ENCODE assay signal across 23 cellular contexts in the genomic region with DNA sequence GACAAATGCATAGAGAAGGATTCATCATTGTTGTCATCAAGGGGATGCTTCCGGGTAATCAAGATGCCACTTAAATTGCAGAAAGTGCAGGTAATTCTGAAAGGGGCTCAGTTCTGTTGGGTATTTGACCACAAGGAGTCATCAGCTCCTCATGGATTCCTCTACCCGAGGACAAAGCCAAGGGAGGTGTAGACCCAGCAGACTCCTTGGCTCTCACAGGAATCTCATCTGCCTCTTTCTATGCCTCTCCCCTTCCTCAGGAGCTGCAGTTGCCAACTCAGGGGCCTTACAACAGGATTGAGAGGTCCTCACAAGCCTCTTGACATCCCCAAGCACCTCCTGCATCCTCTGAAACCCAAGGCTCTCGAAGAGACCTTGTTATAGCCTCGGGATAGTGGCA. TPM values are rescaled to one million over a fixed set of nuclear protein-coding genes. Genes with fewer than 3 reads are reported as not detected.
DNase-seq lines count a peak whose midpoint lies in the region; ATAC-seq, FAIRE-seq and TF ChIP-seq lines count a peak whose summit lies in the region.
"Had no signal": no experiment of that assay in that cellular context is flagged by ENCODE, and none has a peak within 500 bp of the region (broad histone marks: within the 10 kb centered on the region; RNA-seq: fewer than 3 reads in every experiment).

No MANE protein-coding gene starts in this region.

- H3K4me1 Mint-ChIP-seq in astrocyte (ENCODE audit: low read depth, unreplicated experiment) = peaks cover 24% of the 10 kb centered on the region
- H3K4me1 Mint-ChIP-seq in stimulated activated naive CD8-positive, alpha-beta T cell treated with anti-CD3 and anti-CD28 coated beads, Interleukin-15, amount 100 ng/mL, for 72 hours = no peaks in the 10 kb centered on the region
- H3K4me1 Mint-ChIP-seq: T-helper 17 cell had no signal

- peak overlapping the region; percentile 64 for H3K27ac Mint-ChIP-seq in astrocyte (ENCODE audit: unreplicated experiment)
- H3K27ac Mint-ChIP-seq in stimulated activated naive CD8-positive, alpha-beta T cell treated with anti-CD3 and anti-CD28 coated beads, Interleukin-15, amount 100 ng/mL, for 72 hours = no peak overlapping the region
- H3K27ac Mint-ChIP-seq: T-helper 17 cell had no signal

- peak; percentile 53 for TF ChIP-seq RAD21 in Ishikawa (IDR thresholded peaks at IDR 0.05; ENCODE audit: low read depth)

- H3K4me2 ChIP-seq in astrocyte (ENCODE audit: low read length) (peak overlapping the region; percentile 37), smooth muscle cell (no peak overlapping the region)
- H3K4me2 ChIP-seq: BLaER1 treated with 17β-estradiol and CSF1 and Interleukin-3, amounts not matched to agents 10 nM and 100 nM had no signal

- H4K20me1 ChIP-seq in astrocyte (ENCODE audit: insufficient read depth, low read length) (no peaks in the 10 kb centered on the region), smooth muscle cell (ENCODE audit: low read depth) (no peaks in the 10 kb centered on the region)
- H4K20me1 ChIP-seq: BLaER1 treated with 17β-estradiol and CSF1 and Interleukin-3, amounts not matched to agents 10 nM and 100 nM had no signal

- DNase-seq in astrocyte (ENCODE audit: low read depth) (no peak), iPS-NIHi7 (ENCODE audit: extremely low spot score) (peak; percentile 55), smooth muscle cell (lab: John Stamatoyannopoulos, UW; ENCODE audit: unreplicated experiment) (no peak), NCI-H146 treated with DMSO at 0.1 percent for 48 hours (lab: John Stamatoyannopoulos, UW; ENCODE audit: unreplicated experiment) (no peak), KBM-7 (no peak)
- DNase-seq in stimulated activated naive CD8-positive, alpha-beta T cell treated with anti-CD3 and anti-CD28 coated beads, Interleukin-15, amount 100 ng/mL, for 72 hours = no peak
- DNase-seq: activated CD4-positive, CD25-positive, alpha-beta regulatory T cell treated with anti-CD3 and anti-CD28 coated beads, Interleukin-2, amount 50 U/mL, for 72 hours; activated gamma-delta T cell; DMS153; heart left ventricle; kidney; mucosa of descending colon; NCI-H1436; NCI-H345; nucleus accumbens; right lobe of liver; Right ventricle myocardium superior; stimulated activated CD4-positive, alpha-beta T cell treated with anti-CD3 and anti-CD28 coated beads, Interleukin-4, amount 100 ng/mL, for 4 hours; T-helper 17 cell had no signal

- in situ Hi-C loops in KBM-7 (cut with MboI; ENCODE audit: low pct_unique_long_range_greater_than_20kb, low sequenced_read_pairs) = no loop called here

- no peak overlapping the region for H3K4me3 Mint-ChIP-seq in astrocyte (ENCODE audit: unreplicated experiment)
- no peak overlapping the region for H3K4me3 Mint-ChIP-seq in stimulated activated naive CD8-positive, alpha-beta T cell treated with anti-CD3 and anti-CD28 coated beads, Interleukin-15, amount 100 ng/mL, for 72 hours
- H3K4me3 Mint-ChIP-seq: T-helper 17 cell had no signal

- no peaks in the 10 kb centered on the region for H3K27me3 ChIP-seq in astrocyte (ENCODE audit: insufficient read depth, low read length)
- no peaks in the 10 kb centered on the region for H3K27me3 ChIP-seq in smooth muscle cell (ENCODE audit: low read depth)
- H3K27me3 ChIP-seq: BLaER1 treated with 17β-estradiol and CSF1 and Interleukin-3, amounts not matched to agents 10 nM and 100 nM; esophagus muscularis mucosa; heart left ventricle; right lobe of liver; thyroid gland had no signal

- no peak overlapping the region for H3K27ac ChIP-seq in astrocyte (ENCODE audit: low read depth, low read length)
- H3K27ac ChIP-seq in smooth muscle cell (ENCODE audit: low read depth) = peak overlapping the region; percentile 82
- H3K27ac ChIP-seq: BLaER1 treated with 17β-estradiol and CSF1 and Interleukin-3, amounts not matched to agents 10 nM and 100 nM; esophagus muscularis mucosa; heart left ventricle; right lobe of liver; thyroid gland had no signal

- H3K36me3 ChIP-seq in astrocyte (ENCODE audit: insufficient read depth, low read length) (no peaks in the 10 kb centered on the region), smooth muscle cell (ENCODE audit: low read depth) (no peaks in the 10 kb centered on the region)
- H3K36me3 ChIP-seq: BLaER1 treated with 17β-estradiol and CSF1 and Interleukin-3, amounts not matched to agents 10 nM and 100 nM; esophagus muscularis mucosa; heart left ventricle; right lobe of liver; thyroid gland had no signal

- no peaks in the 10 kb centered on the region for H3F3A ChIP-seq in smooth muscle cell (ENCODE audit: low read depth)

- H3K9ac ChIP-seq in astrocyte (ENCODE audit: low read length) (no peak overlapping the region), smooth muscle cell (ENCODE audit: low read depth) (no peak overlapping the region)
- H3K9ac ChIP-seq: BLaER1 treated with 17β-estradiol and CSF1 and Interleukin-3, amounts not matched to agents 10 nM and 100 nM had no signal

- H3K4me1 ChIP-seq in astrocyte (ENCODE audit: insufficient read depth, low read length) (peaks cover 10% of the 10 kb centered on the region), smooth muscle cell (ENCODE audit: low read depth) (peaks cover 10% of the 10 kb centered on the region)
- H3K4me1 ChIP-seq: BLaER1 treated with 17β-estradiol and CSF1 and Interleukin-3, amounts not matched to agents 10 nM and 100 nM; right lobe of liver; thyroid gland had no signal

- peak overlapping the region; percentile 0 for H2AFZ ChIP-seq in astrocyte (ENCODE audit: low read depth, low read length)
- no peak overlapping the region for H2AFZ ChIP-seq in smooth muscle cell (ENCODE audit: low read depth)

- FAIRE-seq in astrocyte (lab: Jason Lieb, UNC) = no peak
- FAIRE-seq: kidney had no signal

- 91% methylated on average over 4 of the region's 4 CpGs for WGBS in smooth muscle cell (ENCODE audit: low lambda C conversion rate)

- TF ChIP-seq EP300 in Ishikawa (IDR thresholded peaks at IDR 0.05; ENCODE audit: borderline replicate concordance) = no peak

- no peak overlapping the region for H3K4me3 ChIP-seq in astrocyte (ENCODE audit: insufficient read depth, low read depth, low read length)
- no peak overlapping the region for H3K4me3 ChIP-seq in smooth muscle cell
- H3K4me3 ChIP-seq: BLaER1 treated with 17β-estradiol and CSF1 and Interleukin-3, amounts not matched to agents 10 nM and 100 nM; esophagus muscularis mucosa; heart left ventricle; mucosa of descending colon; right lobe of liver; thyroid gland had no signal

- peaks cover 4% of the 10 kb centered on the region for H3K9me3 Mint-ChIP-seq in astrocyte (ENCODE audit: unreplicated experiment)
- H3K9me3 Mint-ChIP-seq in stimulated activated naive CD8-positive, alpha-beta T cell treated with anti-CD3 and anti-CD28 coated beads, Interleukin-15, amount 100 ng/mL, for 72 hours = no peaks in the 10 kb centered on the region

- no peaks in the 10 kb centered on the region for H3K36me3 Mint-ChIP-seq in astrocyte (ENCODE audit: low read depth, unreplicated experiment)

- TF ChIP-seq CTCF in astrocyte (IDR thresholded peaks at IDR 0.05; ENCODE audit: insufficient read depth, low read depth, low read length) = no peak
- TF ChIP-seq CTCF in smooth muscle cell (IDR thresholded peaks at IDR 0.05; ENCODE audit: borderline replicate concordance, insufficient read depth, poor library complexity, severe bottlenecking) = no peak

- no peak for ATAC-seq in stimulated activated naive CD8-positive, alpha-beta T cell treated with anti-CD3 and anti-CD28 coated beads, Interleukin-15, amount 100 ng/mL, for 72 hours
- ATAC-seq: heart left ventricle, mucosa of descending colon, T-helper 17 cell had no signal

- H3K9me3 ChIP-seq in astrocyte (ENCODE audit: insufficient read depth, low read depth, low read length) (no peaks in the 10 kb centered on the region), smooth muscle cell (replicated peaks; ENCODE audit: low read depth) (no peaks in the 10 kb centered on the region)
- H3K9me3 ChIP-seq: BLaER1 treated with 17β-estradiol and CSF1 and Interleukin-3, amounts not matched to agents 10 nM and 100 nM; esophagus muscularis mucosa; heart left ventricle; mucosa of descending colon; right lobe of liver; thyroid gland had no signal

- H3K79me2 ChIP-seq in astrocyte (ENCODE audit: insufficient read depth, low read length) = no peaks in the 10 kb centered on the region
- H3K79me2 ChIP-seq in smooth muscle cell (ENCODE audit: low read depth) = no peaks in the 10 kb centered on the region

- no peaks in the 10 kb centered on the region for H3K27me3 Mint-ChIP-seq in astrocyte (ENCODE audit: low read depth, unreplicated experiment)
- no peaks in the 10 kb centered on the region for H3K27me3 Mint-ChIP-seq in stimulated activated naive CD8-positive, alpha-beta T cell treated with anti-CD3 and anti-CD28 coated beads, Interleukin-15, amount 100 ng/mL, for 72 hours

TF ChIP-seq in Ishikawa, 13 proteins besides CTCF, POLR2A, EP300 and RAD21:
- TF ChIP-seq ZBTB7A (IDR thresholded peaks at IDR 0.05; ENCODE audit: low read depth) (no peak), TAF1 (IDR thresholded peaks at IDR 0.05; ENCODE audit: low read depth) (no peak), EGR1 (IDR thresholded peaks at IDR 0.05) (no peak), FOXM1 (IDR thresholded peaks at IDR 0.05; ENCODE audit: borderline replicate concordance, low read depth) (no peak), CREB1 (IDR thresholded peaks at IDR 0.05; ENCODE audit: low read depth) (no peak), NFIC (IDR thresholded peaks at IDR 0.05) (no peak), YY1 (IDR thresholded peaks at IDR 0.05; ENCODE audit: low read depth) (no peak), TEAD4 (IDR thresholded peaks at IDR 0.05) (no peak), MAX (IDR thresholded peaks at IDR 0.05) (no peak)
- TF ChIP-seq, protein P1, sequence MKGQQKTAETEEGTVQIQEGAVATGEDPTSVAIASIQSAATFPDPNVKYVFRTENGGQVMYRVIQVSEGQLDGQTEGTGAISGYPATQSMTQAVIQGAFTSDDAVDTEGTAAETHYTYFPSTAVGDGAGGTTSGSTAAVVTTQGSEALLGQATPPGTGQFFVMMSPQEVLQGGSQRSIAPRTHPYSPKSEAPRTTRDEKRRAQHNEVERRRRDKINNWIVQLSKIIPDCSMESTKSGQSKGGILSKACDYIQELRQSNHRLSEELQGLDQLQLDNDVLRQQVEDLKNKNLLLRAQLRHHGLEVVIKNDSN (IDR thresholded peaks at IDR 0.05) = no peak

RNA-seq across cellular contexts. Expression of gene ITGB6, which starts 44.0 kb away (rescaled TPM):
- total RNA-seq in astrocyte (2.8 and 7.6 TPM in 2 replicates), smooth muscle cell (175 and 181 TPM in 2 replicates)
- polyA plus RNA-seq in smooth muscle cell = 15.2 and 85.3 TPM in 2 replicates
- total RNA-seq: T-helper 17 cell had no signal

Comparison
In these comparisons a context has a peak if more than half of its experiments do, and no peak if none do; other contexts are left out.
1. RNA of gene ITGB6, which starts 44.0 kb away (total RNA-seq): 175 to 181 TPM in smooth muscle cell; 2.8 to 7.6 TPM in astrocyte; every median in the first group is over 10 times any median in the second.